ENCODE assay signal across 24 cellular contexts in the genomic region with DNA sequence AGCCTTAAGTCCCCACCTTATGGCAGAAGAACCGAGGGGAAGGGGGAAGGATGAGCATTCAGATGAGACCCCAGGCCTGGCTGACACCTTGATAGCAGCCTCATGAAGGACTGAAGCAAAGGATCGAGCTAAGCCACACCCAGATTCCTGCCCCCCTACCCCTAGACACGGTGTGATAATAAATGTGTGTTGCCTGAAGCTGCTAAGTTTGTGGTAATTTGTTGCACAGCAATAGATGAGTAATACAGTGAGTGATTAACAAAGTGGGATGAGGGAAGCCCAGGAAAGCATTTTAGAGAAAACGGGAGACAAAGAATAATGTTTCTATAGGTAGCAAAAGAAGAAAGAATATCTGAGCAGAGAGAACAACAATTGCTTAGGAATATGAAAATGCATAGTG.
DNase-seq lines count a peak whose midpoint lies in the region; ATAC-seq, FAIRE-seq and TF ChIP-seq lines count a peak whose summit lies in the region.
"Had no signal": no experiment of that assay in that cellular context is flagged by ENCODE, and none has a peak within 500 bp of the region (broad histone marks: within the 10 kb centered on the region; RNA-seq: fewer than 3 reads in every experiment).

No MANE protein-coding gene starts in this region.

- H3K18ac ChIP-seq in mesendoderm (ENCODE audit: low read length), result no peak overlapping the region

- peaks cover 3% of the 10 kb centered on the region for H3K9me3 Mint-ChIP-seq in activated CD4-positive, alpha-beta T cell treated with anti-CD3 and anti-CD28 coated beads, Interleukin-2, amount 10 ng/mL, durations not matched to agents 24 days and 14 days
- H3K9me3 Mint-ChIP-seq in activated naive CD8-positive, alpha-beta T cell treated with anti-CD3 and anti-CD28 coated beads for 36 hours, result no peaks in the 10 kb centered on the region
- no peaks in the 10 kb centered on the region for H3K9me3 Mint-ChIP-seq in natural killer cell
- H3K9me3 Mint-ChIP-seq: activated B cell treated with CpG ODN at 0.5 μM for 24 hours had no signal

- no CpG with 5 or more reads among the region's 4 CpGs for WGBS in mesendoderm (ENCODE audit: extremely low coverage, insufficient coverage, low lambda C conversion rate)

- H3K4me1 Mint-ChIP-seq in activated CD4-positive, alpha-beta T cell treated with anti-CD3 and anti-CD28 coated beads, Interleukin-2, amount 10 ng/mL, durations not matched to agents 24 days and 14 days, result peaks cover 50% of the 10 kb centered on the region
- H3K4me1 Mint-ChIP-seq in activated naive CD8-positive, alpha-beta T cell treated with anti-CD3 and anti-CD28 coated beads for 36 hours, result peaks cover 45% of the 10 kb centered on the region
- no peaks in the 10 kb centered on the region for H3K4me1 Mint-ChIP-seq in natural killer cell
- H3K4me1 Mint-ChIP-seq: activated B cell treated with CpG ODN at 0.5 μM for 24 hours had no signal

- no peak overlapping the region for H3K4me3 ChIP-seq in mesendoderm (ENCODE audit: low read length)
- H3K4me3 ChIP-seq: lung, Peyer's patch, SJSA1, thyroid gland had no signal

- H3K4me3 Mint-ChIP-seq in activated CD4-positive, alpha-beta T cell treated with anti-CD3 and anti-CD28 coated beads, Interleukin-2, amount 10 ng/mL, durations not matched to agents 24 days and 14 days, result peak overlapping the region; percentile 47
- no peak overlapping the region for H3K4me3 Mint-ChIP-seq in activated naive CD8-positive, alpha-beta T cell treated with anti-CD3 and anti-CD28 coated beads for 36 hours
- H3K4me3 Mint-ChIP-seq in natural killer cell, result no peak overlapping the region
- H3K4me3 Mint-ChIP-seq: activated B cell treated with CpG ODN at 0.5 μM for 24 hours; CD4-positive, CD25-positive, alpha-beta regulatory T cell; H9 had no signal

- H3K23ac ChIP-seq in mesendoderm (ENCODE audit: low read length), result no peak overlapping the region

- H2BK15ac ChIP-seq in mesendoderm (replicated peaks; ENCODE audit: low read depth), result no peak overlapping the region

- no peak overlapping the region for H2BK5ac ChIP-seq in mesendoderm (ENCODE audit: low read length)

- no peak overlapping the region for H2BK120ac ChIP-seq in mesendoderm (ENCODE audit: low read depth, low read length)

- H3K4me2 ChIP-seq in mesendoderm (ENCODE audit: low read length), result no peak overlapping the region

- intact Hi-C loops in activated CD4-positive, alpha-beta T cell treated with anti-CD3 and anti-CD28 coated beads, Interleukin-2, amount 10 ng/mL, durations not matched to agents 24 days and 14 days (cut with micrococcal nuclease), result loop anchor here (1.0 to 5.0 kb wide), 5 partner anchors 9 to 219 kb away; no protein-coding TSS in a partner anchor
- intact Hi-C loops in natural killer cell (cut with micrococcal nuclease), result no loop called here

- no peak overlapping the region for H3K27ac ChIP-seq in mesendoderm (ENCODE audit: low read depth, low read length)
- H3K27ac ChIP-seq: parathyroid adenoma, SJSA1, thyroid gland had no signal

- H2AK5ac ChIP-seq in mesendoderm (ENCODE audit: low read length), result no peak overlapping the region

- no peaks in the 10 kb centered on the region for H3K4me1 ChIP-seq in mesendoderm (ENCODE audit: control insufficient read depth, low read depth, low read length)
- H3K4me1 ChIP-seq: parathyroid adenoma, Peyer's patch, SJSA1, thyroid gland had no signal

- H3K79me2 ChIP-seq in mesendoderm (ENCODE audit: control insufficient read depth, insufficient read depth, low read length), result no peaks in the 10 kb centered on the region
- H3K79me2 ChIP-seq: parathyroid adenoma had no signal

- peak overlapping the region; percentile 86 for H3K27ac Mint-ChIP-seq in activated CD4-positive, alpha-beta T cell treated with anti-CD3 and anti-CD28 coated beads, Interleukin-2, amount 10 ng/mL, durations not matched to agents 24 days and 14 days
- peak overlapping the region; percentile 84 for H3K27ac Mint-ChIP-seq in activated naive CD8-positive, alpha-beta T cell treated with anti-CD3 and anti-CD28 coated beads for 36 hours
- H3K27ac Mint-ChIP-seq in natural killer cell, result no peak overlapping the region
- H3K27ac Mint-ChIP-seq: activated B cell treated with CpG ODN at 0.5 μM for 24 hours, H9 had no signal

- no peak overlapping the region for H4K5ac ChIP-seq in mesendoderm (ENCODE audit: low read length)

- FAIRE-seq in GM18507 (lab: Jason Lieb, UNC), result peak; percentile 67

- no peak for ATAC-seq in natural killer cell
- ATAC-seq: right cardiac atrium had no signal

- no peak for DNase-seq in activated CD4-positive, alpha-beta T cell treated with anti-CD3 and anti-CD28 coated beads, Interleukin-2, amount 10 ng/mL, durations not matched to agents 24 days and 14 days
- DNase-seq in activated CD4-positive, alpha-beta T cell treated with anti-CD3 and anti-CD28 coated beads for 1 hour, result no peak
- DNase-seq in GM18507 (ENCODE audit: extremely low spot score, insufficient read length, low read depth) (no peak), mesendoderm (peak; percentile 36), cortex of kidney (lab: John Stamatoyannopoulos, UW) (no peak), natural killer cell (no peak), DMS153 (lab: John Stamatoyannopoulos, UW) (no peak)
- DNase-seq in activated naive CD8-positive, alpha-beta T cell treated with anti-CD3 and anti-CD28 coated beads for 36 hours, result no peak
- DNase-seq: activated B cell treated with CpG ODN at 0.5 μM for 24 hours; CD4-positive, CD25-positive, alpha-beta regulatory T cell; effector memory CD4-positive, alpha-beta T cell; erythroblast; H9; head of caudate nucleus; IMR-90; NCI-H1092; NCI-H2029 treated with DMSO at 0.1 percent for 48 hours; NCI-H748 treated with DMSO at 0.1 percent for 48 hours; Peyer's patch; right cardiac atrium; thyroid gland had no signal

- no peaks in the 10 kb centered on the region for H3K79me1 ChIP-seq in mesendoderm (ENCODE audit: low read length)

- no peak for TF ChIP-seq CTCF in natural killer cell (IDR thresholded peaks at IDR 0.05)

- no peak overlapping the region for H3K56ac ChIP-seq in mesendoderm (ENCODE audit: low read length)

- H4K8ac ChIP-seq in mesendoderm (ENCODE audit: low read depth, low read length), result no peak overlapping the region

- no peaks in the 10 kb centered on the region for H3K27me3 Mint-ChIP-seq in activated CD4-positive, alpha-beta T cell treated with anti-CD3 and anti-CD28 coated beads, Interleukin-2, amount 10 ng/mL, durations not matched to agents 24 days and 14 days
- H3K27me3 Mint-ChIP-seq in activated naive CD8-positive, alpha-beta T cell treated with anti-CD3 and anti-CD28 coated beads for 36 hours, result no peaks in the 10 kb centered on the region
- peaks cover 5 to 7% of the 10 kb centered on the region in 2 donors for H3K27me3 Mint-ChIP-seq in natural killer cell (ENCODE audit: low read depth in 2 of 2)
- H3K27me3 Mint-ChIP-seq: CD4-positive, CD25-positive, alpha-beta regulatory T cell had no signal

- H3K36me3 ChIP-seq in mesendoderm (ENCODE audit: control insufficient read depth, insufficient read depth, low read length), result no peaks in the 10 kb centered on the region
- H3K36me3 ChIP-seq: Peyer's patch, SJSA1, thyroid gland had no signal

- no peak overlapping the region for H3K9ac ChIP-seq in mesendoderm (ENCODE audit: low read length)
- H3K9ac ChIP-seq: parathyroid adenoma had no signal

- H3K36me3 Mint-ChIP-seq in activated CD4-positive, alpha-beta T cell treated with anti-CD3 and anti-CD28 coated beads, Interleukin-2, amount 10 ng/mL, durations not matched to agents 24 days and 14 days (ENCODE audit: low read depth), result peaks cover 1% of the 10 kb centered on the region
- peaks cover 2% of the 10 kb centered on the region for H3K36me3 Mint-ChIP-seq in activated naive CD8-positive, alpha-beta T cell treated with anti-CD3 and anti-CD28 coated beads for 36 hours
- H3K36me3 Mint-ChIP-seq in natural killer cell, result no peaks in the 10 kb centered on the region
- H3K36me3 Mint-ChIP-seq: CD4-positive, CD25-positive, alpha-beta regulatory T cell had no signal

- no peak overlapping the region for H3K4ac ChIP-seq in mesendoderm (ENCODE audit: low read depth, low read length)

- no peaks in the 10 kb centered on the region for H3K27me3 ChIP-seq in mesendoderm (ENCODE audit: insufficient read depth, low read length, poor library complexity)
- H3K27me3 ChIP-seq: Peyer's patch, SJSA1, thyroid gland had no signal

Comparison
In these comparisons a context has a peak if more than half of its experiments do, and no peak if none do; other contexts are left out.
1. H3K27ac Mint-ChIP-seq: peak in activated CD4-positive, alpha-beta T cell treated with anti-CD3 and anti-CD28 coated beads, Interleukin-2, amount 10 ng/mL, durations not matched to agents 24 days and 14 days (single experiment) and activated naive CD8-positive, alpha-beta T cell treated with anti-CD3 and anti-CD28 coated beads for 36 hours (single experiment); none in natural killer cell (0 of 2).